In the genomic region with DNA sequence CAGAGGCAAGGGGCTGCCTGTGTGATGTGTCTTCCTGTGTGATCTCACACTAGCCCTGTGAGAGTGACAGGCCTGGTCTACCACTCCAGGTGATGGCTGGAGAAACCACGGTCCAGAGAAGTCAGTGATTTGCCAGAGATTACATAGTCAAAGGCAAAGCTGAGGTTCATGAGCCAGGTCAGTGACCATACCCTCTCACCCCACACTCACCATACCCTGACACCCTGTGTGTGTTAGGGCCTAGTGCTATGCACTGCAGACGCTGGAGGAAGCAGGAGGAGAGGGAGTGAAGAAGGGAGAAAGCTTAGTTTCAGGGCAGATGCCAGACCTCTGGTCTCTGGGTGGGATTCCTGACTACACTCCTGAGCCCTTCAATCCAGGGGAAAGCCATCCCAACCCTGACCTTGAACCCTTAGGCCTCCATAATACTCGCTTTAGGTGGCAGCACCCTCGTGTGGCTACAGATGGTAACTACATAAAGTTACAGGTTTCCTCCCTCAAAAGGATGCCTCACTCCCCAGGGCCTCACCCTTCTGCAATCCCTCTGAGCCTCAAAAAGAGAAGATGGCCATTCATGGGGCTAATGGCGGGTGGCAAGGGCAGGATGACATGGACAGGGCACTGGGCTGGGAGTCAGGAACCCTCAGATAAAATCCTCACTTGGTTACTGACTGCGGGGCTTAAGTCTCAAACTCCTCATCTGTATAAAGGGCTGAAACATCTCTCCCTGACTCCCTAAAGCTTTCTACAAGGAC, we compare ENCODE assay signal across 8 cellular contexts. TPM values are rescaled to one million over a fixed set of nuclear protein-coding genes. Genes with fewer than 3 reads are reported as not detected.
A peak's percentile ranks its signal among the peaks of the same experiment; 100 is the strongest.
DNase-seq lines count a peak whose midpoint lies in the region; ATAC-seq and TF ChIP-seq lines count a peak whose summit lies in the region.

No MANE protein-coding gene starts in this region.

- ATAC-seq in HG02571 (IDR thresholded peaks at IDR 0.05; ENCODE audit: unreplicated experiment) (no peak), HG03378 (IDR thresholded peaks at IDR 0.05; ENCODE audit: unreplicated experiment) (no peak)

- H3K27me3 ChIP-seq in fibroblast of lung (ENCODE audit: control insufficient read depth, insufficient read depth, low read length) (no peaks in the 10 kb centered on the region), neutrophil (no peaks in the 10 kb centered on the region)

- no peak overlapping the region for H2AFZ ChIP-seq in fibroblast of lung (ENCODE audit: low read length)

- in situ Hi-C loops in GM13977 (cut with MboI; ENCODE audit: low pct_unique_long_range_greater_than_20kb, low sequenced_read_pairs, unreplicated experiment), result no loop called here

- no peak overlapping the region for H3K9ac ChIP-seq in fibroblast of lung (ENCODE audit: insufficient read depth, low read length)

- no peak overlapping the region for H3K4me3 ChIP-seq in fibroblast of lung (replicated peaks in 1 of 4; ENCODE audit: control extremely low read depth in 1 of 4, insufficient read depth in 1 of 4, low read depth in 3 of 4, low read length in 4 of 4)
- H3K4me3 ChIP-seq in neutrophil (ENCODE audit: low read depth in 1 of 2, low read length in 1 of 2), result no peak overlapping the region

- H3K36me3 ChIP-seq in fibroblast of lung (ENCODE audit: control insufficient read depth, insufficient read depth, low read length), result peaks cover 5% of the 10 kb centered on the region
- H3K36me3 ChIP-seq in neutrophil, result peaks cover 33% of the 10 kb centered on the region

- H4K20me1 ChIP-seq in fibroblast of lung (ENCODE audit: control insufficient read depth, extremely low read depth, insufficient read depth, low read length), result no peaks in the 10 kb centered on the region

- TF ChIP-seq CTCF in GM13977 (IDR thresholded peaks at IDR 0.05; ENCODE audit: extremely low read depth, insufficient read depth, missing control alignments) (peak; percentile 73), fibroblast of lung (conservative IDR thresholded peaks at IDR 0.05 in 1 of 2, IDR thresholded peaks at IDR 0.05 in 1 of 2; ENCODE audit: low read depth in 1 of 2, low read length in 2 of 2) (peak; percentile 67 to 77), neutrophil (IDR thresholded peaks at IDR 0.05) (peak; percentile 61)

- H3K27ac ChIP-seq in fibroblast of lung (ENCODE audit: insufficient read depth, low read length) (no peak overlapping the region), neutrophil (no peak overlapping the region)

- no peak overlapping the region for H3K4me2 ChIP-seq in fibroblast of lung (ENCODE audit: extremely low read depth, insufficient read depth, low read length)

- H3K79me2 ChIP-seq in fibroblast of lung (ENCODE audit: control insufficient read depth, insufficient read depth, low read length), result no peaks in the 10 kb centered on the region

- peak; percentile 60 for DNase-seq in AG08396 (ENCODE audit: low spot score)
- peak; percentile 63 for DNase-seq in GM13977 (ENCODE audit: low spot score)
- peak; percentile 41 for DNase-seq in NCI-H774 (lab: John Stamatoyannopoulos, UW)
- peak; percentile 53 for DNase-seq in activated CD8-positive, alpha-beta memory T cell treated with anti-CD3 and anti-CD28 coated beads, Interleukin-2, amount 50 U/mL, for 4 hours
- peak; percentile 26 to 53 for DNase-seq in fibroblast of lung (ENCODE audit: low read depth in 2 of 2)

- H3K4me1 ChIP-seq in fibroblast of lung (ENCODE audit: control insufficient read depth, extremely low read depth, insufficient read depth, low read length), result no peaks in the 10 kb centered on the region
- no peaks in the 10 kb centered on the region for H3K4me1 ChIP-seq in neutrophil (ENCODE audit: control insufficient read depth in 1 of 2, insufficient read depth in 1 of 2, low read depth in 1 of 2, low read length in 1 of 2)

- H3K9me3 ChIP-seq in fibroblast of lung (ENCODE audit: control insufficient read depth, insufficient read depth, low read depth, low read length) (no peaks in the 10 kb centered on the region), neutrophil (no peaks in the 10 kb centered on the region)

RNA-seq across cellular contexts. Expression of gene SDC3, which starts 20.8 kb away (rescaled TPM):
- total RNA-seq in fibroblast of lung, result 25.9 and 32.9 TPM in 2 replicates
- polyA plus RNA-seq in fibroblast of lung, result 13.7 and 16.2 TPM in 2 replicates
- 64.6 and 85.2 TPM in 2 replicates for polyA plus RNA-seq in fibroblast of lung (2012)
- 88.7 and 132 TPM in 2 replicates for polyA minus RNA-seq in fibroblast of lung (ENCODE audit: low replicate concordance)
